Comparison of ENCODE assay signal across 8 cellular contexts in genomic region chr3:184314363-184314699, GRCh38. TPM values are rescaled to one million over a fixed set of nuclear protein-coding genes. Genes with fewer than 3 reads are reported as not detected.
A peak's percentile ranks its signal among the peaks of the same experiment; 100 is the strongest.
DNase-seq lines count a peak whose midpoint lies in the region; ATAC-seq, FAIRE-seq and TF ChIP-seq lines count a peak whose summit lies in the region.

EIF4G1 (plus strand) TSS chr3:184314606; CDS start chr3:184315797, 1,191 bp downstream.

- DNase-seq in GM12891 (ENCODE audit: insufficient read length, low spot score), result peak; percentile 96
- peak; percentile 95 for DNase-seq in NCI-H1436 (lab: John Stamatoyannopoulos, UW)
- DNase-seq in T follicular helper cell (ENCODE audit: low read depth), result peak; percentile 89
- peak; percentile 97 for DNase-seq in adipocyte (ENCODE audit: low read depth)
- peak; percentile 97 for DNase-seq in cardiac septum (ENCODE audit: low spot score)
- DNase-seq in posterior cingulate gyrus, result peak; percentile 87 to 99 (median 92)
- peak; percentile 95 for DNase-seq in type B pancreatic cell (ENCODE audit: extremely low spot score, unreplicated experiment)

- H3K4me3 Mint-ChIP-seq in type B pancreatic cell, result peak within 1 kb of the TSS; percentile 90

- peak; percentile 78 for TF ChIP-seq POLR2A in GM12891 (IDR thresholded peaks at IDR 0.05; ENCODE audit: low read depth, low read length)

- TF ChIP-seq CTCF in type B pancreatic cell (conservative IDR thresholded peaks at IDR 0.05), result no peak

- H3K36me3 ChIP-seq in adipocyte (ENCODE audit: control insufficient read depth, insufficient read depth, low read length, severe bottlenecking), result peaks cover 27% of the 10 kb centered on the region

- intact Hi-C loops in cardiac septum (cut with DNase I), result loop anchor here (1.0 to 2.0 kb wide), 3 partner anchors 15 to 48 kb away; partner anchors contain the start of genes FAM131A and PSMD2
- intact Hi-C loops in posterior cingulate gyrus (cut with DNase I), result loop anchor here (2.0 kb wide), 1 partner anchor 16 kb away; the partner anchor contains the start of gene PSMD2

- peak; percentile 98 for FAIRE-seq in GM12891 (lab: Jason Lieb, UNC)

- peaks cover 26% of the 10 kb centered on the region for H3K4me1 ChIP-seq in adipocyte (ENCODE audit: control insufficient read depth, insufficient read depth, low read length)

- H3K27me3 Mint-ChIP-seq in type B pancreatic cell, result no peaks in the 10 kb centered on the region

- no peaks in the 10 kb centered on the region for H3K27me3 ChIP-seq in adipocyte (replicated peaks; ENCODE audit: control insufficient read depth, insufficient read depth, low read length)

- peaks cover 21% of the 10 kb centered on the region for H3K36me3 Mint-ChIP-seq in type B pancreatic cell

- peak within 1 kb of the TSS; percentile 88 for H3K27ac Mint-ChIP-seq in type B pancreatic cell

- no peaks in the 10 kb centered on the region for H3K9me3 Mint-ChIP-seq in type B pancreatic cell

- peaks cover 27% of the 10 kb centered on the region for H3K4me1 Mint-ChIP-seq in type B pancreatic cell (ENCODE audit: unreplicated experiment)

- no peaks in the 10 kb centered on the region for H3K9me3 ChIP-seq in adipocyte (ENCODE audit: control insufficient read depth, low read length)

- peak; percentile 90 for ATAC-seq in HG02798 (IDR thresholded peaks at IDR 0.05; ENCODE audit: poor library complexity, unreplicated experiment)

- H3K9ac ChIP-seq in adipocyte (ENCODE audit: low read length), result peak within 1 kb of the TSS; percentile 100

- H3K4me3 ChIP-seq in adipocyte (ENCODE audit: low read length), result peak within 1 kb of the TSS; percentile 100

TF ChIP-seq in GM12891, 5 proteins besides CTCF, POLR2A, EP300 and RAD21:
- TF ChIP-seq PAX5 (IDR thresholded peaks at IDR 0.05; ENCODE audit: insufficient read depth, low read length, severe bottlenecking) (no peak), TAF1 (IDR thresholded peaks at IDR 0.05; ENCODE audit: low read depth, low read length) (peak; percentile 93), POU2F2 (IDR thresholded peaks at IDR 0.05; ENCODE audit: low read depth, low read length) (no peak), POLR2AphosphoS5 (IDR thresholded peaks at IDR 0.05; ENCODE audit: low read depth, low read length) (peak; percentile 84), SPI1 (IDR thresholded peaks at IDR 0.05; ENCODE audit: low read depth, low read length) (no peak)

RNA-seq across cellular contexts. Expression of gene EIF4G1, which starts in this region (rescaled TPM):
- 158 TPM for polyA plus RNA-seq in GM12891 (2012; ENCODE audit: low read depth, missing spikeins)
- total RNA-seq in cardiac septum, result 284 TPM
- total RNA-seq in type B pancreatic cell (ENCODE audit: low replicate concordance), result 371 and 432 TPM in 2 replicates

Comparison
In these comparisons a context has a peak if more than half of its experiments do, and no peak if none do; other contexts are left out.
1. Peak in every context shown above with its lines: DNase-seq, ATAC-seq and H3K4me3 ChIP-seq.